10 cellular contexts compared by ENCODE assay signal in genomic region chr9:3047912-3048311, GRCh38.
"Had no signal": no experiment of that assay in that cellular context is flagged by ENCODE, and none has a peak within 500 bp of the region (broad histone marks: within the 10 kb centered on the region; RNA-seq: fewer than 3 reads in every experiment).

No MANE protein-coding gene starts in this region.

- H3K4me1 ChIP-seq: HAP-1 had no signal

- DNase-seq: GM23248, GOT3, H7, H9, HCEC 1CT, HFFc6 had no signal

- H2AFZ ChIP-seq: GM23248, GM23338 had no signal

- H3K27ac ChIP-seq: GM23248 had no signal

- H3K9ac ChIP-seq: GM23248 had no signal

- H3K36me3 ChIP-seq: HAP-1 had no signal

- H3K4me2 ChIP-seq: GM23338 had no signal

- H3K4me3 ChIP-seq: GM23248, GM23338, HAP-1 had no signal

- ATAC-seq: GM23338, HCT116 had no signal

- H3K9me3 ChIP-seq: HAP-1 had no signal

- FAIRE-seq: H54 had no signal
